Comparison of ENCODE assay signal across 13 cellular contexts in genomic region chr1:227298532-227299174, GRCh38. TPM values are rescaled to one million over a fixed set of nuclear protein-coding genes. Genes with fewer than 3 reads are reported as not detected.
DNase-seq lines count a peak whose midpoint lies in the region; ATAC-seq and TF ChIP-seq lines count a peak whose summit lies in the region.
"Had no signal": no experiment of that assay in that cellular context is flagged by ENCODE, and none has a peak within 500 bp of the region (broad histone marks: within the 10 kb centered on the region; RNA-seq: fewer than 3 reads in every experiment).

No MANE protein-coding gene starts in this region.

- no peaks in the 10 kb centered on the region for H3K36me3 Mint-ChIP-seq in activated T-cell treated with anti-CD3 and anti-CD28 coated beads, Interleukin-2, amount 50 U/mL, for 72 hours (ENCODE audit: insufficient read depth in 2 of 2)
- no peaks in the 10 kb centered on the region for H3K36me3 Mint-ChIP-seq in activated T-cell treated with anti-CD3 and anti-CD28 coated beads, Interleukin-2, amount 50 U/mL, for 24 hours (ENCODE audit: low read depth)
- no peaks in the 10 kb centered on the region for H3K36me3 Mint-ChIP-seq in type B pancreatic cell

- peak overlapping the region; percentile 54 for H3K27ac Mint-ChIP-seq in activated T-cell treated with anti-CD3 and anti-CD28 coated beads, Interleukin-2, amount 50 U/mL, for 72 hours
- no peak overlapping the region for H3K27ac Mint-ChIP-seq in activated T-cell treated with anti-CD3 and anti-CD28 coated beads, Interleukin-2, amount 50 U/mL, for 24 hours
- H3K27ac Mint-ChIP-seq in type B pancreatic cell, result peak overlapping the region; percentile 71

- no peaks in the 10 kb centered on the region for H3K27me3 Mint-ChIP-seq in activated T-cell treated with anti-CD3 and anti-CD28 coated beads, Interleukin-2, amount 50 U/mL, for 72 hours (ENCODE audit: low read depth)
- peaks cover 36% of the 10 kb centered on the region for H3K27me3 Mint-ChIP-seq in activated T-cell treated with anti-CD3 and anti-CD28 coated beads, Interleukin-2, amount 50 U/mL, for 24 hours
- H3K27me3 Mint-ChIP-seq in type B pancreatic cell, result no peaks in the 10 kb centered on the region

- H3K9me3 Mint-ChIP-seq in activated T-cell treated with anti-CD3 and anti-CD28 coated beads, Interleukin-2, amount 50 U/mL, for 72 hours, result no peaks in the 10 kb centered on the region
- H3K9me3 Mint-ChIP-seq in activated T-cell treated with anti-CD3 and anti-CD28 coated beads, Interleukin-2, amount 50 U/mL, for 24 hours, result peaks cover 3% of the 10 kb centered on the region
- no peaks in the 10 kb centered on the region for H3K9me3 Mint-ChIP-seq in type B pancreatic cell

- no peak for ATAC-seq in activated T-cell treated with anti-CD3 and anti-CD28 coated beads, Interleukin-2, amount 50 U/mL, for 72 hours (replicated peaks in 1 of 2)
- ATAC-seq in HG03045 (IDR thresholded peaks at IDR 0.05; ENCODE audit: unreplicated experiment) (no peak), HG03039 (IDR thresholded peaks at IDR 0.05; ENCODE audit: unreplicated experiment) (no peak)

- H3K4me3 Mint-ChIP-seq in activated T-cell treated with anti-CD3 and anti-CD28 coated beads, Interleukin-2, amount 50 U/mL, for 72 hours, result no peak overlapping the region
- no peak overlapping the region for H3K4me3 Mint-ChIP-seq in activated T-cell treated with anti-CD3 and anti-CD28 coated beads, Interleukin-2, amount 50 U/mL, for 24 hours
- H3K4me3 Mint-ChIP-seq in type B pancreatic cell, result no peak overlapping the region

- no peak for DNase-seq in activated T-cell treated with anti-CD3 and anti-CD28 coated beads, Interleukin-2, amount 50 U/mL, for 72 hours
- DNase-seq in activated T-cell treated with anti-CD3 and anti-CD28 coated beads, Interleukin-2, amount 50 U/mL, for 24 hours, result no peak
- no peak for DNase-seq in brain microvascular endothelial cell
- DNase-seq in kidney tubule cell (ENCODE audit: low spot score), result peak; percentile 3
- DNase-seq in type B pancreatic cell (ENCODE audit: extremely low spot score, unreplicated experiment), result no peak
- DNase-seq in NCI-H187 (lab: John Stamatoyannopoulos, UW), result no peak
- DNase-seq: activated CD4-positive, alpha-beta T cell treated with anti-CD3 and anti-CD28 coated beads, Interleukin-2, amount 50 U/mL, for 4 hours; colonic mucosa; DND-41; hippocampal formation; T-helper 1 cell had no signal

- H3K27ac ChIP-seq in brain microvascular endothelial cell, result peak overlapping the region; percentile 39
- H3K27ac ChIP-seq: colonic mucosa had no signal

- H3K36me3 ChIP-seq in brain microvascular endothelial cell (replicated peaks), result no peaks in the 10 kb centered on the region
- H3K36me3 ChIP-seq: colonic mucosa had no signal

- H3K4me3 ChIP-seq in brain microvascular endothelial cell (ENCODE audit: low read depth, low read length), result no peak overlapping the region
- H3K4me3 ChIP-seq: colonic mucosa had no signal

- no peaks in the 10 kb centered on the region for H3K4me1 Mint-ChIP-seq in activated T-cell treated with anti-CD3 and anti-CD28 coated beads, Interleukin-2, amount 50 U/mL, for 72 hours (ENCODE audit: low read depth)
- H3K4me1 Mint-ChIP-seq in activated T-cell treated with anti-CD3 and anti-CD28 coated beads, Interleukin-2, amount 50 U/mL, for 24 hours (ENCODE audit: low read depth), result no peaks in the 10 kb centered on the region
- peaks cover 5% of the 10 kb centered on the region for H3K4me1 Mint-ChIP-seq in type B pancreatic cell (ENCODE audit: unreplicated experiment)

- no peak for TF ChIP-seq CTCF in brain microvascular endothelial cell (IDR thresholded peaks at IDR 0.05; ENCODE audit: low read depth, low read length, missing control alignments)
- TF ChIP-seq CTCF in type B pancreatic cell (conservative IDR thresholded peaks at IDR 0.05), result no peak

- H3K27me3 ChIP-seq in brain microvascular endothelial cell (replicated peaks), result no peaks in the 10 kb centered on the region
- H3K27me3 ChIP-seq: colonic mucosa had no signal

- in situ Hi-C loops in brain microvascular endothelial cell (cut with HindIII; ENCODE audit: low pct_ligation_motif_present, low sequenced_read_pairs), result no loop called here

RNA-seq across cellular contexts. Expression of gene CDC42BPA, which starts 19.6 kb away (rescaled TPM):
- 10 to 100 TPM in 1 of 2 donors, 1 to 10 TPM in 1; 6.2 to 11.6 TPM for total RNA-seq in activated T-cell treated with anti-CD3 and anti-CD28 coated beads, Interleukin-2, amount 50 U/mL, for 72 hours
- total RNA-seq in type B pancreatic cell (ENCODE audit: low replicate concordance), result 18.5 and 33.8 TPM in 2 replicates
